Comparison of ENCODE assay signal across 16 cellular contexts in genomic region chr6:139680819-139681218, GRCh38.
DNase-seq lines count a peak whose midpoint lies in the region; ATAC-seq, FAIRE-seq and TF ChIP-seq lines count a peak whose summit lies in the region.
"Had no signal": no experiment of that assay in that cellular context is flagged by ENCODE, and none has a peak within 500 bp of the region (broad histone marks: within the 10 kb centered on the region; RNA-seq: fewer than 3 reads in every experiment).

No MANE protein-coding gene starts in this region.

- BruUV-seq in HCT116 (replicated peaks; lab: Mats Ljungman, UMichigan), result no TSS peak

- H2AFZ ChIP-seq in HCT116 (ENCODE audit: low read depth, low read length, poor library complexity, severe bottlenecking) (peak overlapping the region; percentile 39), astrocyte (ENCODE audit: low read depth, low read length) (no peak overlapping the region), neural progenitor cell (replicated peaks) (no peak overlapping the region)

- H3K36me3 Mint-ChIP-seq in astrocyte (ENCODE audit: low read depth, unreplicated experiment) (no peaks in the 10 kb centered on the region), neural progenitor cell (no peaks in the 10 kb centered on the region)
- H3K36me3 Mint-ChIP-seq: T-cell had no signal

- TF ChIP-seq RAD21 in HCT116 (IDR thresholded peaks at IDR 0.05; ENCODE audit: low read depth), result no peak

- H3K36me3 ChIP-seq in HCT116 (ENCODE audit: control insufficient read depth in 1 of 2, insufficient read depth in 2 of 2, low read length in 2 of 2) (no peaks in the 10 kb centered on the region), astrocyte (ENCODE audit: insufficient read depth, low read length) (no peaks in the 10 kb centered on the region), neural progenitor cell (no peaks in the 10 kb centered on the region)

- H4K20me1 ChIP-seq in HCT116 (ENCODE audit: insufficient read depth), result no peaks in the 10 kb centered on the region
- no peaks in the 10 kb centered on the region for H4K20me1 ChIP-seq in astrocyte (ENCODE audit: insufficient read depth, low read length)
- no peaks in the 10 kb centered on the region for H4K20me1 ChIP-seq in neural progenitor cell (ENCODE audit: low read depth)

- intact Hi-C loops in HCT116 (cut with micrococcal nuclease), result no loop called here

- no peaks in the 10 kb centered on the region for H3K4me1 ChIP-seq in HCT116 (ENCODE audit: control insufficient read depth in 1 of 2, insufficient read depth in 2 of 2, low read length in 2 of 2)
- H3K4me1 ChIP-seq in astrocyte (ENCODE audit: insufficient read depth, low read length), result no peaks in the 10 kb centered on the region
- H3K4me1 ChIP-seq in neural progenitor cell, result no peaks in the 10 kb centered on the region

- no peak for TF ChIP-seq CTCF in HCT116 (IDR thresholded peaks at IDR 0.05 in 2 of 3, conservative IDR thresholded peaks at IDR 0.05 in 1 of 3; ENCODE audit: borderline replicate concordance in 1 of 3, insufficient read depth in 1 of 3, low read depth in 2 of 3, low read length in 2 of 3)
- no peak for TF ChIP-seq CTCF in astrocyte (IDR thresholded peaks at IDR 0.05; ENCODE audit: insufficient read depth, low read depth, low read length)
- TF ChIP-seq CTCF in neural progenitor cell (IDR thresholded peaks at IDR 0.05), result no peak

- no peaks in the 10 kb centered on the region for H3F3A ChIP-seq in neural progenitor cell (ENCODE audit: low read depth)

- no peaks in the 10 kb centered on the region for H3K27me3 Mint-ChIP-seq in astrocyte (ENCODE audit: low read depth, unreplicated experiment)
- H3K27me3 Mint-ChIP-seq in neural progenitor cell (ENCODE audit: insufficient read depth, low read depth), result no peaks in the 10 kb centered on the region
- H3K27me3 Mint-ChIP-seq: T-cell had no signal

- H3K27ac Mint-ChIP-seq in astrocyte (ENCODE audit: unreplicated experiment), result no peak overlapping the region
- H3K27ac Mint-ChIP-seq in neural progenitor cell, result no peak overlapping the region
- H3K27ac Mint-ChIP-seq: T-cell had no signal

- no peaks in the 10 kb centered on the region for H3K79me2 ChIP-seq in HCT116 (ENCODE audit: insufficient read depth, low read length)
- no peaks in the 10 kb centered on the region for H3K79me2 ChIP-seq in astrocyte (ENCODE audit: insufficient read depth, low read length)
- H3K79me2 ChIP-seq in neural progenitor cell (ENCODE audit: low read depth), result no peaks in the 10 kb centered on the region

- H3K9me3 ChIP-seq in HCT116 (ENCODE audit: control insufficient read depth in 1 of 2, insufficient read depth in 1 of 2, low read depth in 1 of 2, low read length in 2 of 2) (no peaks in the 10 kb centered on the region), astrocyte (ENCODE audit: insufficient read depth, low read depth, low read length) (no peaks in the 10 kb centered on the region), neural progenitor cell (ENCODE audit: low read depth) (no peaks in the 10 kb centered on the region)
- H3K9me3 ChIP-seq: SK-N-SH had no signal

- TF ChIP-seq POLR2A in HCT116 (IDR thresholded peaks at IDR 0.05; ENCODE audit: borderline replicate concordance, extremely low read depth, insufficient read depth, insufficient read length), result no peak

- H3K4me3 ChIP-seq in HCT116 (replicated peaks in 1 of 2; ENCODE audit: low read depth in 1 of 2, low read length in 2 of 2) (no peak overlapping the region), astrocyte (ENCODE audit: insufficient read depth, low read depth, low read length) (no peak overlapping the region), neural progenitor cell (no peak overlapping the region)

- H3K9ac ChIP-seq in HCT116 (ENCODE audit: low read length), result no peak overlapping the region
- H3K9ac ChIP-seq in astrocyte (ENCODE audit: low read length), result no peak overlapping the region
- no peak overlapping the region for H3K9ac ChIP-seq in neural progenitor cell
- H3K9ac ChIP-seq: SK-N-SH had no signal

- H3K27me3 ChIP-seq in HCT116 (ENCODE audit: insufficient read depth, low read length) (no peaks in the 10 kb centered on the region), astrocyte (ENCODE audit: insufficient read depth, low read length) (no peaks in the 10 kb centered on the region), neural progenitor cell (no peaks in the 10 kb centered on the region)

- H3K9me3 Mint-ChIP-seq in astrocyte (ENCODE audit: unreplicated experiment) (no peaks in the 10 kb centered on the region), neural progenitor cell (peaks cover under 1% of the 10 kb centered on the region)
- H3K9me3 Mint-ChIP-seq: T-cell had no signal

- H3K4me2 ChIP-seq in HCT116 (ENCODE audit: low read length) (no peak overlapping the region), astrocyte (ENCODE audit: low read length) (no peak overlapping the region), neural progenitor cell (no peak overlapping the region)
- H3K4me2 ChIP-seq: SK-N-SH had no signal

- H3K27ac ChIP-seq in HCT116 (ENCODE audit: low read depth, low read length) (no peak overlapping the region), astrocyte (ENCODE audit: low read depth, low read length) (no peak overlapping the region), neural progenitor cell (no peak overlapping the region)

- ATAC-seq in HCT116 (no peak), GM18520 (IDR thresholded peaks at IDR 0.05; ENCODE audit: unreplicated experiment) (no peak)
- ATAC-seq: Panc1, Right ventricle myocardium inferior, T-cell had no signal

- DNase-seq in HCT116 (ENCODE audit: low read depth, low spot score), result no peak
- peak; percentile 35 to 78 for DNase-seq in NCI-H524 (lab: John Stamatoyannopoulos, UW)
- peak; percentile 1 for DNase-seq in astrocyte (ENCODE audit: low read depth)
- peak; percentile 5 for DNase-seq in neural progenitor cell (ENCODE audit: low spot score)
- no peak for DNase-seq in NCI-H2081 treated with DMSO at 0.1 percent for 48 hours (lab: John Stamatoyannopoulos, UW)
- DNase-seq in RPMI8226, result no peak
- DNase-seq: HCEC 1CT, KG1, NCI-H1048, NCI-H1436 treated with DMSO at 0.1 percent for 48 hours, NCI-H226, SK-N-SH, T-cell had no signal

- POLR2A ChIA-PET in HCT116 (lab: Charles Lee), result no interaction called here

- FAIRE-seq in astrocyte (lab: Jason Lieb, UNC), result no peak

- RAD21 ChIA-PET in HCT116 (lab: Charles Lee; ENCODE audit: low non-redundant PET in 1 of 2, low total read pairs in 2 of 2, uncharacterized antibody in 2 of 2, unreplicated experiment in 2 of 2), result no interaction called here

- CTCF ChIA-PET in HCT116 (lab: Charles Lee), result no interaction called here

- H3K9me2 ChIP-seq in HCT116 (ENCODE audit: insufficient read depth), result no peaks in the 10 kb centered on the region
- H3K9me2 ChIP-seq: SK-N-SH had no signal

- H3K4me3 Mint-ChIP-seq in astrocyte (ENCODE audit: unreplicated experiment) (no peak overlapping the region), neural progenitor cell (no peak overlapping the region)
- H3K4me3 Mint-ChIP-seq: T-cell had no signal

- H3K4me1 Mint-ChIP-seq in astrocyte (ENCODE audit: low read depth, unreplicated experiment), result peaks cover 6% of the 10 kb centered on the region
- peaks cover 6% of the 10 kb centered on the region for H3K4me1 Mint-ChIP-seq in neural progenitor cell
- H3K4me1 Mint-ChIP-seq: T-cell had no signal

TF ChIP-seq in HCT116, 20 proteins besides CTCF, POLR2A, EP300 and RAD21 (continues in another document):
- TF ChIP-seq EZH2 (IDR thresholded peaks at IDR 0.05), result no peak
- TF ChIP-seq ELF1 (IDR thresholded peaks at IDR 0.05; ENCODE audit: borderline replicate concordance, low read depth), result no peak
- TF ChIP-seq, protein P1, sequence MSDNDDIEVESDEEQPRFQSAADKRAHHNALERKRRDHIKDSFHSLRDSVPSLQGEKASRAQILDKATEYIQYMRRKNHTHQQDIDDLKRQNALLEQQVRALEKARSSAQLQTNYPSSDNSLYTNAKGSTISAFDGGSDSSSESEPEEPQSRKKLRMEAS (IDR thresholded peaks at IDR 0.05), result no peak
- TF ChIP-seq CBX3 (IDR thresholded peaks at IDR 0.05; ENCODE audit: low read depth), result no peak
- no peak for TF ChIP-seq EGR1 (IDR thresholded peaks at IDR 0.05; ENCODE audit: low read depth)
- no peak for TF ChIP-seq TCF7L2 (IDR thresholded peaks at IDR 0.05; ENCODE audit: borderline replicate concordance, extremely low read depth, insufficient read depth, insufficient read length)
- TF ChIP-seq EZH2phosphoT487 (IDR thresholded peaks at IDR 0.05; ENCODE audit: borderline replicate concordance), result no peak
- no peak for TF ChIP-seq ZNF274 (IDR thresholded peaks at IDR 0.05; ENCODE audit: low read depth, low read length)
- TF ChIP-seq ZFX (IDR thresholded peaks at IDR 0.05), result no peak
- no peak for TF ChIP-seq SP1 (IDR thresholded peaks at IDR 0.05; ENCODE audit: low read depth)
- TF ChIP-seq, protein P2, sequence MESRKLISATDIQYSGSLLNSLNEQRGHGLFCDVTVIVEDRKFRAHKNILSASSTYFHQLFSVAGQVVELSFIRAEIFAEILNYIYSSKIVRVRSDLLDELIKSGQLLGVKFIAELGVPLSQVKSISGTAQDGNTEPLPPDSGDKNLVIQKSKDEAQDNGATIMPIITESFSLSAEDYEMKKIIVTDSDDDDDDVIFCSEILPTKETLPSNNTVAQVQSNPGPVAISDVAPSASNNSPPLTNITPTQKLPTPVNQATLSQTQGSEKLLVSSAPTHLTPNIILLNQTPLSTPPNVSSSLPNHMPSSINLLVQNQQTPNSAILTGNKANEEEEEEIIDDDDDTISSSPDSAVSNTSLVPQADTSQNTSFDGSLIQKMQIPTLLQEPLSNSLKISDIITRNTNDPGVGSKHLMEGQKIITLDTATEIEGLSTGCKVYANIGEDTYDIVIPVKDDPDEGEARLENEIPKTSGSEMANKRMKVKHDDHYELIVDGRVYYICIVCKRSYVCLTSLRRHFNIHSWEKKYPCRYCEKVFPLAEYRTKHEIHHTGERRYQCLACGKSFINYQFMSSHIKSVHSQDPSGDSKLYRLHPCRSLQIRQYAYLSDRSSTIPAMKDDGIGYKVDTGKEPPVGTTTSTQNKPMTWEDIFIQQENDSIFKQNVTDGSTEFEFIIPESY (IDR thresholded peaks at IDR 0.05; ENCODE audit: extremely low read depth, insufficient replicate concordance, low read length), result no peak
- TF ChIP-seq, protein P3, sequence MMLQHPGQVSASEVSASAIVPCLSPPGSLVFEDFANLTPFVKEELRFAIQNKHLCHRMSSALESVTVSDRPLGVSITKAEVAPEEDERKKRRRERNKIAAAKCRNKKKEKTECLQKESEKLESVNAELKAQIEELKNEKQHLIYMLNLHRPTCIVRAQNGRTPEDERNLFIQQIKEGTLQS (IDR thresholded peaks at IDR 0.05), result no peak

Comparison
In these comparisons a context has a peak if more than half of its experiments do, and no peak if none do; other contexts are left out.
1. DNase-seq: peak in NCI-H524 (2 of 2), astrocyte (single experiment) and neural progenitor cell (single experiment); none in HCT116 (single experiment), NCI-H2081 treated with DMSO at 0.1 percent for 48 hours (single experiment) and RPMI8226 (single experiment).